ENCODE assay signal across 1 cellular context in genomic region chr11:3894128-3894731, GRCh38.
TF ChIP-seq lines count a peak whose summit lies in the region.

No MANE protein-coding gene starts in this region.

TF ChIP-seq in WTC11, 78 proteins besides CTCF, POLR2A, EP300 and RAD21 (continued from another document):
- TF ChIP-seq, protein P1, sequence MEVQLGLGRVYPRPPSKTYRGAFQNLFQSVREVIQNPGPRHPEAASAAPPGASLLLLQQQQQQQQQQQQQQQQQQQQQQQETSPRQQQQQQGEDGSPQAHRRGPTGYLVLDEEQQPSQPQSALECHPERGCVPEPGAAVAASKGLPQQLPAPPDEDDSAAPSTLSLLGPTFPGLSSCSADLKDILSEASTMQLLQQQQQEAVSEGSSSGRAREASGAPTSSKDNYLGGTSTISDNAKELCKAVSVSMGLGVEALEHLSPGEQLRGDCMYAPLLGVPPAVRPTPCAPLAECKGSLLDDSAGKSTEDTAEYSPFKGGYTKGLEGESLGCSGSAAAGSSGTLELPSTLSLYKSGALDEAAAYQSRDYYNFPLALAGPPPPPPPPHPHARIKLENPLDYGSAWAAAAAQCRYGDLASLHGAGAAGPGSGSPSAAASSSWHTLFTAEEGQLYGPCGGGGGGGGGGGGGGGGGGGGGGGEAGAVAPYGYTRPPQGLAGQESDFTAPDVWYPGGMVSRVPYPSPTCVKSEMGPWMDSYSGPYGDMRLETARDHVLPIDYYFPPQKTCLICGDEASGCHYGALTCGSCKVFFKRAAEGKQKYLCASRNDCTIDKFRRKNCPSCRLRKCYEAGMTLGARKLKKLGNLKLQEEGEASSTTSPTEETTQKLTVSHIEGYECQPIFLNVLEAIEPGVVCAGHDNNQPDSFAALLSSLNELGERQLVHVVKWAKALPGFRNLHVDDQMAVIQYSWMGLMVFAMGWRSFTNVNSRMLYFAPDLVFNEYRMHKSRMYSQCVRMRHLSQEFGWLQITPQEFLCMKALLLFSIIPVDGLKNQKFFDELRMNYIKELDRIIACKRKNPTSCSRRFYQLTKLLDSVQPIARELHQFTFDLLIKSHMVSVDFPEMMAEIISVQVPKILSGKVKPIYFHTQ (CRISPR knock-in tag; IDR thresholded peaks at IDR 0.05), result no peak
- no peak for TF ChIP-seq FOXK1 (CRISPR knock-in tag; IDR thresholded peaks at IDR 0.05)
